Comparison of ENCODE assay signal across 8 cellular contexts in the genomic region with DNA sequence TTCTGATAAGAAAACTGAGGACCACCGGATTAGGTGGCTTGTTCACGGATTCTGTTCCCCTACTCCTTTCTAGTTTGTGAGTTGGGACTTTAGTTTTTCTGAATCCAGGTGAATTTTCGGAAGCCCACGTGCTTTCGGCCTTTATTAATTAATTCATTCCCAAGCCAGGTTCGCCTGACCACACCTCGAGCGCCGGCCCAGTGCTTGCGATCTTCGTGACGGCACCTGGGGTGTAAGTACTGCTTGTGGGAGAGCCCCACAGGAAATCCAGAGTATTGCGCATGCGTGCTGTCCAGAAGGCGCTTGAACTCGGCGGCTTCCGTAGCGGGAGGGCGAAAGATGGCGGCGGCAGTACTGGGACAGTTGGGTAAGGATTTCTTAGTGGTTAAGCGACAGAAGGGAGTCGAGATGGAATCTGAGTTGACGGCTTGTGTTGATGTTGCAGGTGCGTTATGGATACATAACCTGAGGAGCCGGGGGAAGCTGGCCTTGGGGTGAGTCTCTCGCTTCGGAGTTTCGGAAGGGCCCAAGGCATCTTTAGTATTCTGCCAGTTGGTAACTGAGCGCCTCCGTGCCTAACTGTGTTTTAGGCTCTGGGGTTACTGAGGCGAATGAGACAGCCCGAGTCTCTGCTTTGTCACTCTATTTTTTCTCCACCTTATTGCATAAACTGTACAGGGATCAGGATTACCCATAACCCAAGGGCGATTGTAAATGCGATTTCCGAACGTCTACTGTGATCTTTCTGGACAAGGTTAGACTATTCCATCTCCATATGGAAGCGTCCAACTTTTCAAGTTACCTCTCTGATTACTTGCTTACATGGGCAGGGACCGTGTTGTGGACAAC. TPM values are rescaled to one million over a fixed set of nuclear protein-coding genes. Genes with fewer than 3 reads are reported as not detected.
DNase-seq lines count a peak whose midpoint lies in the region; ATAC-seq and TF ChIP-seq lines count a peak whose summit lies in the region.

A gene (plus strand): TSS at position 302 of the 849 bp plus-strand sequence. CDS start 38 bp downstream, at position 340.

- H3K27me3 ChIP-seq in Peyer's patch (no peaks in the 10 kb centered on the region), esophagus muscularis mucosa (peaks cover 0 to 5% (median 0%) of the 10 kb centered on the region in 4 donors), muscle layer of colon (ENCODE audit: control insufficient read depth in 1 of 2, insufficient read depth in 2 of 2, low read length in 2 of 2) (no peaks in the 10 kb centered on the region)

- no peak for TF ChIP-seq EP300 in esophagus muscularis mucosa (IDR thresholded peaks at IDR 0.05)

- peak; percentile 48 to 78 for TF ChIP-seq POLR2A in Peyer's patch (IDR thresholded peaks at IDR 0.05)
- no peak for TF ChIP-seq POLR2A in esophagus muscularis mucosa (IDR thresholded peaks at IDR 0.05; ENCODE audit: low read depth)

- peak; percentile 48 for ATAC-seq in GM21737 (IDR thresholded peaks at IDR 0.05; ENCODE audit: unreplicated experiment)

- H3K36me3 ChIP-seq in KOPT-K1 (ENCODE audit: insufficient read depth, low read length): peaks cover 10% of the 10 kb centered on the region; the same call in 1 of the 2 replicates
- no peaks in the 10 kb centered on the region for H3K36me3 ChIP-seq in Peyer's patch
- H3K36me3 ChIP-seq in esophagus muscularis mucosa: peaks cover 0 to 9% (median 2%) of the 10 kb centered on the region in 4 donors
- no peaks in the 10 kb centered on the region for H3K36me3 ChIP-seq in muscle layer of colon (ENCODE audit: insufficient read depth, low read length)

- intact Hi-C loops in esophagus muscularis mucosa (cut with DNase I): loop anchor here (10.0 kb wide), 2 partner anchors 204 to 496 kb away; a partner anchor contains a TSS

- H3K9ac ChIP-seq in muscle layer of colon (ENCODE audit: low read length): peak within 1 kb of the TSS; percentile 99

- H3K9me3 ChIP-seq in KOPT-K1 (ENCODE audit: insufficient read depth, low read length, poor library complexity, severe bottlenecking): no peaks in the 10 kb centered on the region
- H3K9me3 ChIP-seq in Peyer's patch: no peaks in the 10 kb centered on the region
- H3K9me3 ChIP-seq in esophagus muscularis mucosa: no peaks in the 10 kb centered on the region
- H3K9me3 ChIP-seq in muscle layer of colon (ENCODE audit: low read length): no peaks in the 10 kb centered on the region

- H3K4me1 ChIP-seq in Peyer's patch (peaks cover 0 to 28% (median 16%) of the 10 kb centered on the region in 4 donors), esophagus muscularis mucosa (peaks cover 35 to 64% (median 61%) of the 10 kb centered on the region in 4 donors), muscle layer of colon (ENCODE audit: insufficient read depth, low read length) (peaks cover 35% of the 10 kb centered on the region)

- DNase-seq in DMS53 treated with DMSO at 0.1 percent for 48 hours (lab: John Stamatoyannopoulos, UW; ENCODE audit: unreplicated experiment) (peak; percentile 91), Peyer's patch (peak; percentile 89 to 97 (median 95)), esophagus muscularis mucosa (ENCODE audit: extremely low spot score) (peak; percentile 98)
- DNase-seq in activated T-cell treated with anti-CD3 and anti-CD28 coated beads, Interleukin-2, amount 50 U/mL, for 48 hours: peak; percentile 96
- peak; percentile 86 to 90 for DNase-seq in stimulated activated CD8-positive, alpha-beta memory T cell treated with anti-CD3 and anti-CD28 coated beads, Interleukin-7, amount 100 ng/mL, for 1 hour (ENCODE audit: low read depth in 2 of 2)

- TF ChIP-seq CTCF in Peyer's patch (IDR thresholded peaks at IDR 0.05) (peak in 3 of 6 experiments; percentile 29 to 42 (median 36)), esophagus muscularis mucosa (IDR thresholded peaks at IDR 0.05) (peak in 1 of 3 experiments; percentile 11)

- WGBS in esophagus muscularis mucosa: 2% methylated on average over 40 of the region's 40 CpGs

- H3K27ac ChIP-seq in KOPT-K1 (ENCODE audit: low read depth, low read length, poor library complexity, severe bottlenecking): peak within 1 kb of the TSS; percentile 73
- peak within 1 kb of the TSS; percentile 71 to 83 (median 74) for H3K27ac ChIP-seq in Peyer's patch
- peak within 1 kb of the TSS; percentile 68 to 84 (median 80) for H3K27ac ChIP-seq in esophagus muscularis mucosa (replicated peaks in 1 of 4)
- peak within 1 kb of the TSS; percentile 78 for H3K27ac ChIP-seq in muscle layer of colon (ENCODE audit: low read depth, low read length)

- peak within 1 kb of the TSS; percentile 54 to 87 (median 67) for H3K4me3 ChIP-seq in Peyer's patch
- peak within 1 kb of the TSS; percentile 69 to 80 (median 74) for H3K4me3 ChIP-seq in esophagus muscularis mucosa
- peak within 1 kb of the TSS; percentile 83 to 98 for H3K4me3 ChIP-seq in muscle layer of colon (ENCODE audit: low read depth in 1 of 2, low read length in 2 of 2)

RNA-seq across cellular contexts. Expression of the gene that starts here (rescaled TPM):
- total RNA-seq in Peyer's patch (10 to 100 TPM in 2 of 4 donors, 1 to 10 TPM in 2; 5.8 to 40.6 (median 14.0) TPM), esophagus muscularis mucosa (10 to 100 TPM in 3 of 4 donors, 1 to 10 TPM in 1; 8.7 to 31.4 (median 17.2) TPM)

Comparison
In these comparisons a context has a peak if more than half of its experiments do, and no peak if none do; other contexts are left out.
1. Peak in every context shown above with its lines: DNase-seq, ATAC-seq, H3K4me3 ChIP-seq and H3K27ac ChIP-seq.